Comparison of ENCODE assay signal across 20 cellular contexts in genomic region chr4:148300877-148301276, GRCh38.
"Had no signal": no experiment of that assay in that cellular context is flagged by ENCODE, and none has a peak within 500 bp of the region (broad histone marks: within the 10 kb centered on the region; RNA-seq: fewer than 3 reads in every experiment).

No MANE protein-coding gene starts in this region.

- H3K9ac ChIP-seq: parathyroid adenoma had no signal

- FAIRE-seq: keratinocyte had no signal

- H3K4me3 ChIP-seq: gastrocnemius medialis, mucosa of descending colon, thyroid gland had no signal

- H3K27me3 ChIP-seq: gastrocnemius medialis, neutrophil, thyroid gland had no signal

- H3K36me3 ChIP-seq: gastrocnemius medialis, neutrophil, thyroid gland, WERI-Rb-1 had no signal

- H3K4me1 ChIP-seq: parathyroid adenoma had no signal

- H3K4me3 Mint-ChIP-seq: activated naive CD4-positive, alpha-beta T cell treated with anti-CD3 and anti-CD28 coated beads for 36 hours; activated naive CD8-positive, alpha-beta T cell treated with anti-CD3 and anti-CD28 coated beads, Interleukin-2, amount 50 U/mL, for 24 hours; activated T-helper 17 cell treated with anti-CD3 and anti-CD28 coated beads, Interleukin-2, amount 50 U/mL, for 72 hours; effector memory CD8-positive, alpha-beta T cell; naive thymus-derived CD4-positive, alpha-beta T cell; stimulated activated memory B cell treated with anti-CD40 and anti-IgM and Interleukin-4, amounts not matched to agents 10 μg/mL and 1 μg/mL and 100 μg/mL, for 72 hours had no signal

- H3K27ac Mint-ChIP-seq: activated naive CD4-positive, alpha-beta T cell treated with anti-CD3 and anti-CD28 coated beads for 36 hours; activated naive CD8-positive, alpha-beta T cell treated with anti-CD3 and anti-CD28 coated beads, Interleukin-2, amount 50 U/mL, for 24 hours; activated T-helper 17 cell treated with anti-CD3 and anti-CD28 coated beads, Interleukin-2, amount 50 U/mL, for 72 hours; effector memory CD8-positive, alpha-beta T cell; naive thymus-derived CD4-positive, alpha-beta T cell; stimulated activated memory B cell treated with anti-CD40 and anti-IgM and Interleukin-4, amounts not matched to agents 10 μg/mL and 1 μg/mL and 100 μg/mL, for 72 hours had no signal

- H3K9me3 Mint-ChIP-seq: activated T-helper 17 cell treated with anti-CD3 and anti-CD28 coated beads, Interleukin-2, amount 50 U/mL, for 72 hours; effector memory CD8-positive, alpha-beta T cell; stimulated activated memory B cell treated with anti-CD40 and anti-IgM and Interleukin-4, amounts not matched to agents 10 μg/mL and 1 μg/mL and 100 μg/mL, for 72 hours had no signal

- H3K27me3 Mint-ChIP-seq: activated naive CD8-positive, alpha-beta T cell treated with anti-CD3 and anti-CD28 coated beads, Interleukin-2, amount 50 U/mL, for 24 hours; activated T-helper 17 cell treated with anti-CD3 and anti-CD28 coated beads, Interleukin-2, amount 50 U/mL, for 72 hours; effector memory CD8-positive, alpha-beta T cell; naive thymus-derived CD4-positive, alpha-beta T cell; stimulated activated memory B cell treated with anti-CD40 and anti-IgM and Interleukin-4, amounts not matched to agents 10 μg/mL and 1 μg/mL and 100 μg/mL, for 72 hours had no signal

- H3K27ac ChIP-seq: epithelial cell of prostate, gastrocnemius medialis, neutrophil, parathyroid adenoma, thyroid gland, WERI-Rb-1 had no signal

- ATAC-seq: activated naive CD8-positive, alpha-beta T cell treated with anti-CD3 and anti-CD28 coated beads, Interleukin-2, amount 50 U/mL, for 24 hours; activated T-helper 17 cell treated with anti-CD3 and anti-CD28 coated beads, Interleukin-2, amount 50 U/mL, for 72 hours; effector memory CD8-positive, alpha-beta T cell; gastrocnemius medialis; left lobe of liver; mucosa of descending colon; naive thymus-derived CD4-positive, alpha-beta T cell; stimulated activated memory B cell treated with anti-CD40 and anti-IgM and Interleukin-4, amounts not matched to agents 10 μg/mL and 1 μg/mL and 100 μg/mL, for 72 hours had no signal

- H3K9me3 ChIP-seq: gastrocnemius medialis, neutrophil, thyroid gland had no signal

- H3K4me1 Mint-ChIP-seq: activated T-helper 17 cell treated with anti-CD3 and anti-CD28 coated beads, Interleukin-2, amount 50 U/mL, for 72 hours had no signal

- H2AFZ ChIP-seq: parathyroid adenoma had no signal

- DNase-seq: activated CD4-positive, alpha-beta T cell treated with anti-CD3 and anti-CD28 coated beads, Interleukin-2, amount 50 U/mL, for 48 hours; activated naive CD4-positive, alpha-beta T cell treated with anti-CD3 and anti-CD28 coated beads for 36 hours; activated naive CD8-positive, alpha-beta T cell treated with anti-CD3 and anti-CD28 coated beads, Interleukin-2, amount 50 U/mL, for 24 hours; aorta; cerebellar nuclear complex; dermis blood vessel endothelial cell; effector memory CD8-positive, alpha-beta T cell; gastrocnemius medialis; mammary epithelial cell; mucosa of descending colon; naive thymus-derived CD4-positive, alpha-beta T cell; thyroid gland; WERI-Rb-1 had no signal
